ENCODE assay signal across 2 cellular contexts in the genomic region with DNA sequence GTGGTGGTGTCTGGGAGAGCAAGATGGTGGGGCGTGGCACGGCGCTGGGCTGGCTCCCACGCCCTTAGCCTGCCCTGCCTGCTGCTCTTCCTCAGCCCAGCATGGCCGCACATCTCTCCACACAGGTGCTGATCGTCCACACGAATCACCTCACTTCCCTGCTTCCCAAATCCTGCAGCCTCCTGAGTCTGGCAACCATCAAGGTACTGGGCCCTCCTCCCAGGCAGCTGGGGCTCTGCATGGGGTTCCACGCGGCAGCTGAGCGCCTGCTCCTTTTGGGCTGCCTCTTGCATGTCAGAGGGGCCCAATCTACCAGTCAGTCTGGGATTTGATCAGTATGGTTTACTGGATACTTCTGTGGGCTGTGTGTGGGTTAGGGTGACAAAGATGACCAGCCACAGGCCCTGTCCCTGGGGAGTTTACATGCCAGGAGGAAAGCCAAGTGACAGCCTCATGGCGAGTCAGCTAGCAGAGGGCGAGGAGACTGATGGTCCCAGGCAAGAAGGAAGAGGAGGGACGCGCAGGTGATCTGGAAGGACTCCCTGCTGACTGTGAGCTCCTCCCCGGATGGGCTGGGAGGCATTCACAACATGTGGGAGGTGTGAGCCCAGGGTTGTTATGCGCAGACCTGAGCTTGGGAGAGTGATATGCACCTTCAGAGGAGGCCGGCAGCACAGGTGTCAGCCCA.
TF ChIP-seq lines count a peak whose summit lies in the region.

No MANE protein-coding gene starts in this region.

TF ChIP-seq in HEK293, 187 proteins besides CTCF, POLR2A, EP300 and RAD21 (continued from another document):
- TF ChIP-seq ZNF600 (tag by site-specific recombination; IDR thresholded peaks at IDR 0.05) (0 out of 2 replicates have a peak, but pooled peaks have one; percentile 50), EGR2 (tag by site-specific recombination; IDR thresholded peaks at IDR 0.05; ENCODE audit: low read depth) (0 out of 2 replicates have a peak, but pooled peaks have one; percentile 18), ZNF121 (tag by site-specific recombination; IDR thresholded peaks at IDR 0.05) (no peak), GLIS1 (tag by site-specific recombination; IDR thresholded peaks at IDR 0.05) (peak; percentile 46; the same call in 1 of the 2 replicates)

TF ChIP-seq in WTC11, 78 proteins besides CTCF, POLR2A, EP300 and RAD21 (continued from another document):
- TF ChIP-seq, protein P1, sequence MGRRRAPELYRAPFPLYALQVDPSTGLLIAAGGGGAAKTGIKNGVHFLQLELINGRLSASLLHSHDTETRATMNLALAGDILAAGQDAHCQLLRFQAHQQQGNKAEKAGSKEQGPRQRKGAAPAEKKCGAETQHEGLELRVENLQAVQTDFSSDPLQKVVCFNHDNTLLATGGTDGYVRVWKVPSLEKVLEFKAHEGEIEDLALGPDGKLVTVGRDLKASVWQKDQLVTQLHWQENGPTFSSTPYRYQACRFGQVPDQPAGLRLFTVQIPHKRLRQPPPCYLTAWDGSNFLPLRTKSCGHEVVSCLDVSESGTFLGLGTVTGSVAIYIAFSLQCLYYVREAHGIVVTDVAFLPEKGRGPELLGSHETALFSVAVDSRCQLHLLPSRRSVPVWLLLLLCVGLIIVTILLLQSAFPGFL (CRISPR knock-in tag; IDR thresholded peaks at IDR 0.05; ENCODE audit: borderline replicate concordance): no peak
- TF ChIP-seq ZNF416 (CRISPR knock-in tag; IDR thresholded peaks at IDR 0.05): no peak
- TF ChIP-seq, protein P2, sequence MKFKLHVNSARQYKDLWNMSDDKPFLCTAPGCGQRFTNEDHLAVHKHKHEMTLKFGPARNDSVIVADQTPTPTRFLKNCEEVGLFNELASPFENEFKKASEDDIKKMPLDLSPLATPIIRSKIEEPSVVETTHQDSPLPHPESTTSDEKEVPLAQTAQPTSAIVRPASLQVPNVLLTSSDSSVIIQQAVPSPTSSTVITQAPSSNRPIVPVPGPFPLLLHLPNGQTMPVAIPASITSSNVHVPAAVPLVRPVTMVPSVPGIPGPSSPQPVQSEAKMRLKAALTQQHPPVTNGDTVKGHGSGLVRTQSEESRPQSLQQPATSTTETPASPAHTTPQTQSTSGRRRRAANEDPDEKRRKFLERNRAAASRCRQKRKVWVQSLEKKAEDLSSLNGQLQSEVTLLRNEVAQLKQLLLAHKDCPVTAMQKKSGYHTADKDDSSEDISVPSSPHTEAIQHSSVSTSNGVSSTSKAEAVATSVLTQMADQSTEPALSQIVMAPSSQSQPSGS (CRISPR knock-in tag; IDR thresholded peaks at IDR 0.05; ENCODE audit: borderline replicate concordance, low read depth): no peak
- no peak for TF ChIP-seq FOXK1 (CRISPR knock-in tag; IDR thresholded peaks at IDR 0.05)
- TF ChIP-seq, protein P3, sequence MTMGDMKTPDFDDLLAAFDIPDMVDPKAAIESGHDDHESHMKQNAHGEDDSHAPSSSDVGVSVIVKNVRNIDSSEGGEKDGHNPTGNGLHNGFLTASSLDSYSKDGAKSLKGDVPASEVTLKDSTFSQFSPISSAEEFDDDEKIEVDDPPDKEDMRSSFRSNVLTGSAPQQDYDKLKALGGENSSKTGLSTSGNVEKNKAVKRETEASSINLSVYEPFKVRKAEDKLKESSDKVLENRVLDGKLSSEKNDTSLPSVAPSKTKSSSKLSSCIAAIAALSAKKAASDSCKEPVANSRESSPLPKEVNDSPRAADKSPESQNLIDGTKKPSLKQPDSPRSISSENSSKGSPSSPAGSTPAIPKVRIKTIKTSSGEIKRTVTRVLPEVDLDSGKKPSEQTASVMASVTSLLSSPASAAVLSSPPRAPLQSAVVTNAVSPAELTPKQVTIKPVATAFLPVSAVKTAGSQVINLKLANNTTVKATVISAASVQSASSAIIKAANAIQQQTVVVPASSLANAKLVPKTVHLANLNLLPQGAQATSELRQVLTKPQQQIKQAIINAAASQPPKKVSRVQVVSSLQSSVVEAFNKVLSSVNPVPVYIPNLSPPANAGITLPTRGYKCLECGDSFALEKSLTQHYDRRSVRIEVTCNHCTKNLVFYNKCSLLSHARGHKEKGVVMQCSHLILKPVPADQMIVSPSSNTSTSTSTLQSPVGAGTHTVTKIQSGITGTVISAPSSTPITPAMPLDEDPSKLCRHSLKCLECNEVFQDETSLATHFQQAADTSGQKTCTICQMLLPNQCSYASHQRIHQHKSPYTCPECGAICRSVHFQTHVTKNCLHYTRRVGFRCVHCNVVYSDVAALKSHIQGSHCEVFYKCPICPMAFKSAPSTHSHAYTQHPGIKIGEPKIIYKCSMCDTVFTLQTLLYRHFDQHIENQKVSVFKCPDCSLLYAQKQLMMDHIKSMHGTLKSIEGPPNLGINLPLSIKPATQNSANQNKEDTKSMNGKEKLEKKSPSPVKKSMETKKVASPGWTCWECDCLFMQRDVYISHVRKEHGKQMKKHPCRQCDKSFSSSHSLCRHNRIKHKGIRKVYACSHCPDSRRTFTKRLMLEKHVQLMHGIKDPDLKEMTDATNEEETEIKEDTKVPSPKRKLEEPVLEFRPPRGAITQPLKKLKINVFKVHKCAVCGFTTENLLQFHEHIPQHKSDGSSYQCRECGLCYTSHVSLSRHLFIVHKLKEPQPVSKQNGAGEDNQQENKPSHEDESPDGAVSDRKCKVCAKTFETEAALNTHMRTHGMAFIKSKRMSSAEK (CRISPR knock-in tag; IDR thresholded peaks at IDR 0.05; ENCODE audit: borderline replicate concordance): no peak
- no peak for TF ChIP-seq KAT7 (CRISPR knock-in tag; IDR thresholded peaks at IDR 0.05; ENCODE audit: borderline replicate concordance)
- no peak for TF ChIP-seq ESRRA (CRISPR knock-in tag; IDR thresholded peaks at IDR 0.05; ENCODE audit: borderline replicate concordance)
